8 cellular contexts compared by ENCODE assay signal in the genomic region with DNA sequence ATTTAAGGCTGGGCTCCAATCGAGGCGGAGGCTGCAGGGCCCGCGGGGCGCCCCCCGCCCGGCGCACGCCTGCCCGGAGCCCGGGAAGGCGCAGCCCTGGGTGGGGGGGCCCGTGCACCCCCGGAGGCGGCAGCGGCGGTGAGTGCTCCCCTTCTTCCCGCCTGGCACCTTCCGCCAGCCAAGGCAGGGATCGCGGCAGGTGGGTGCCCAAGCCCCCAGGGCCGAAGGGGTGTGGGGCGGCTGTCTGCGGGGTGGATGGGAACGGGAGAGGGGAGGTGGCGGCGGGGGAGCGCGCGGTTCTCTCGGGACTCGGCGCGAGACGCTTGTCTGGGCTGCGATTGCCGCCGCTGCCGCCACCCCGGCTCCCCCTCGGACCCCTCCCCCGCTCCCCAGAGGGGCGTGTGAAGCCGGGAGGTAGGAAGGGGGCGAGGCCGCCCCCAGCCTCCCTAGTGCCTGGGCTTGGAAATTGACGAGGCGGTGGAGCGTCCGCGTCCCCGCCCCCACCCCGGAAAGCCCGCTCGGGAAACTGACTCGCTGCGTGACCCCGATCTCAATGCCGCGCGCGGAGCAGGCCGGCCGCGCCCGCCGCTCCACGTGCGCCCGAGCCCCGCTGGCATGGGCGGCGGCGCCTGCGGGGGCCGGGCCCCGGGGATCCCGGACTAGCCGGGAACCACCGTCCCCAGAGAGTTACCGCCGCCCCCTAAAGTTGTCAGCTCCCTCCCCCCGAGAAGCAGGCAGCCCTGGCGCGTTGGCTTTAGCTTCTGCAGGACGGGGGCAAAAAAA.
A peak's percentile ranks its signal among the peaks of the same experiment; 100 is the strongest.
DNase-seq lines count a peak whose midpoint lies in the region; ATAC-seq, FAIRE-seq and TF ChIP-seq lines count a peak whose summit lies in the region.

No MANE protein-coding gene starts in this region.

- peak overlapping the region; percentile 59 for H3K9ac ChIP-seq in HUES6 (ENCODE audit: low read length)

- H3F3A ChIP-seq in DOHH2 (ENCODE audit: control insufficient read depth, insufficient read depth), result peaks cover 2% of the 10 kb centered on the region; the same call in 1 of the 2 replicates

- ATAC-seq in GM21381 (IDR thresholded peaks at IDR 0.05; ENCODE audit: unreplicated experiment), result peak; percentile 31
- ATAC-seq in right cardiac atrium, result peak; percentile 14 to 23

- H3K27me3 Mint-ChIP-seq in activated naive CD4-positive, alpha-beta T cell treated with anti-CD3 and anti-CD28 coated beads, Interleukin-2, amount 50 U/mL, for 24 hours, result no peaks in the 10 kb centered on the region

- FAIRE-seq in HTR-8/SVneo (lab: Jason Lieb, UNC), result no peak

- peaks cover 41% of the 10 kb centered on the region for H3K79me2 ChIP-seq in DOHH2 (ENCODE audit: control insufficient read depth, low read length)

- no peaks in the 10 kb centered on the region; the same call in 1 of the 2 replicates for H3K36me3 ChIP-seq in DOHH2 (ENCODE audit: control insufficient read depth, low read length)
- no peaks in the 10 kb centered on the region for H3K36me3 ChIP-seq in HUES6 (ENCODE audit: control insufficient read depth, insufficient read depth, low read length)

- no peak for TF ChIP-seq CTCF in DOHH2 (IDR thresholded peaks at IDR 0.05; ENCODE audit: low read depth, low read length, poor library complexity, severe bottlenecking)

- peak overlapping the region; percentile 88 for H3K4me3 Mint-ChIP-seq in activated naive CD4-positive, alpha-beta T cell treated with anti-CD3 and anti-CD28 coated beads, Interleukin-2, amount 50 U/mL, for 24 hours

- H3K4me1 Mint-ChIP-seq in activated naive CD4-positive, alpha-beta T cell treated with anti-CD3 and anti-CD28 coated beads, Interleukin-2, amount 50 U/mL, for 24 hours, result peaks cover 37% of the 10 kb centered on the region

- no peak overlapping the region for H3K27ac Mint-ChIP-seq in activated naive CD4-positive, alpha-beta T cell treated with anti-CD3 and anti-CD28 coated beads, Interleukin-2, amount 50 U/mL, for 24 hours

- H3K4me2 ChIP-seq in DOHH2 (ENCODE audit: low read length), result peak overlapping the region; percentile 89

- peak overlapping the region; percentile 92 for H3K4me3 ChIP-seq in DOHH2 (ENCODE audit: low read length)
- peak overlapping the region; percentile 79 for H3K4me3 ChIP-seq in HUES6 (ENCODE audit: low read depth, low read length)
- peak overlapping the region; percentile 98 for H3K4me3 ChIP-seq in right cardiac atrium (ENCODE audit: low read length)
- peak overlapping the region; percentile 73 for H3K4me3 ChIP-seq in skeletal muscle cell (ENCODE audit: low read depth, low read length)

- no peaks in the 10 kb centered on the region for H3K9me3 Mint-ChIP-seq in activated naive CD4-positive, alpha-beta T cell treated with anti-CD3 and anti-CD28 coated beads, Interleukin-2, amount 50 U/mL, for 24 hours

- DNase-seq in right cardiac atrium (peak; percentile 46 to 81 (median 79)), skeletal muscle cell (ENCODE audit: low read depth) (no peak), HTR-8/SVneo (ENCODE audit: insufficient read length, low spot score) (no peak)
- DNase-seq in effector CD4-positive, alpha-beta T cell, result no peak

- H3K27me3 ChIP-seq in DOHH2 (ENCODE audit: control insufficient read depth, low read length) (peaks cover 6% of the 10 kb centered on the region), HUES6 (ENCODE audit: control insufficient read depth, insufficient read depth, low read length) (peaks cover 8% of the 10 kb centered on the region), right cardiac atrium (ENCODE audit: control insufficient read depth, insufficient read depth) (no peaks in the 10 kb centered on the region)

- under 1% methylated on average over 86 of the region's 86 CpGs for WGBS in right cardiac atrium

- no peaks in the 10 kb centered on the region for H3K9me3 ChIP-seq in DOHH2 (ENCODE audit: control insufficient read depth, insufficient read depth, low read length)
- H3K9me3 ChIP-seq in HUES6 (ENCODE audit: control insufficient read depth, insufficient read depth, low read depth, low read length), result no peaks in the 10 kb centered on the region
- H3K9me3 ChIP-seq in right cardiac atrium (ENCODE audit: control insufficient read depth, low read length), result no peaks in the 10 kb centered on the region

- H3K9me2 ChIP-seq in DOHH2 (replicated peaks; ENCODE audit: control insufficient read depth, low read length), result no peaks in the 10 kb centered on the region

- H3K27ac ChIP-seq in DOHH2 (ENCODE audit: low read depth, low read length) (no peak overlapping the region), HUES6 (ENCODE audit: low read depth, low read length) (no peak overlapping the region), right cardiac atrium (ENCODE audit: low read length) (peak overlapping the region; percentile 60)

- intact Hi-C loops in right cardiac atrium (cut with DNase I), result loop anchor here in 3 of 4 donors (2.0 to 10.0 kb wide), 4 partner anchors 112 to 225 kb away; no protein-coding TSS in a partner anchor

- H3K4me1 ChIP-seq in DOHH2 (ENCODE audit: control insufficient read depth, low read length) (peaks cover 60% of the 10 kb centered on the region), HUES6 (ENCODE audit: control insufficient read depth, insufficient read depth, low read length) (peaks cover 36% of the 10 kb centered on the region), right cardiac atrium (ENCODE audit: control insufficient read depth, insufficient read depth, low read length) (peaks cover 3% of the 10 kb centered on the region)

- no peaks in the 10 kb centered on the region for H3K36me3 Mint-ChIP-seq in activated naive CD4-positive, alpha-beta T cell treated with anti-CD3 and anti-CD28 coated beads, Interleukin-2, amount 50 U/mL, for 24 hours

- no peaks in the 10 kb centered on the region for H4K20me1 ChIP-seq in DOHH2 (ENCODE audit: control insufficient read depth, insufficient read depth, low read depth, low read length)

Comparison
In these comparisons a context has a peak if more than half of its experiments do, and no peak if none do; other contexts are left out.
1. DNase-seq: peak in right cardiac atrium (3 of 3); none in skeletal muscle cell (single experiment), effector CD4-positive, alpha-beta T cell (single experiment) and HTR-8/SVneo (single experiment).
2. Peak in every context shown above with its lines, with median percentiles within 50 percentile points of each other: H3K4me3 ChIP-seq.